34 cellular contexts compared by ENCODE assay signal in genomic region chr2:100708333-100708732, GRCh38.
"Had no signal": no experiment of that assay in that cellular context is flagged by ENCODE, and none has a peak within 500 bp of the region (broad histone marks: within the 10 kb centered on the region; RNA-seq: fewer than 3 reads in every experiment).

No MANE protein-coding gene starts in this region.

- H3K27ac ChIP-seq: adrenal gland, body of pancreas, brain microvascular endothelial cell, breast epithelium, VCaP had no signal

- H3K9me3 ChIP-seq: adrenal gland, body of pancreas, breast epithelium had no signal

- H3K27ac Mint-ChIP-seq: activated B cell treated with CpG ODN at 0.5 μM for 24 hours; activated CD4-positive, alpha-beta memory T cell treated with anti-CD3 and anti-CD28 coated beads for 36 hours; activated CD4-positive, alpha-beta T cell treated with anti-CD3 and anti-CD28 coated beads, Interleukin-2, amount 10 ng/mL, durations not matched to agents 24 days and 14 days; activated CD8-positive, alpha-beta T cell treated with anti-CD3 and anti-CD28 coated beads for 36 hours; activated naive CD4-positive, alpha-beta T cell treated with anti-CD3 and anti-CD28 coated beads, Interleukin-2, amount 10 ng/mL, durations not matched to agents 7 days and 5 days; activated naive CD8-positive, alpha-beta T cell treated with anti-CD3 and anti-CD28 coated beads for 36 hours; activated T-cell treated with anti-CD3 and anti-CD28 coated beads, Interleukin-2, amount 50 U/mL, for 72 hours; activated T-helper 1 cell treated with anti-CD3 and anti-CD28 coated beads, Interleukin-12 subunit alpha, Interleukin-12 subunit beta, Interleukin-2, Interleukin-4 antibody, amounts not matched to agents 30 ng/mL and 10 ng/mL and 1 ng/mL, durations not matched to agents 14 hours and 24 hours and 36 hours; activated T-helper 17 cell treated with anti-CD3 and anti-CD28 coated beads, Interleukin-2, amount 50 U/mL, for 72 hours; T-helper 1 cell treated with Interleukin-12 subunit alpha and Interleukin-12 subunit beta and Interleukin-4 antibody, amounts not matched to agents 30 μg/mL and 1 μg/mL, for 36 hours; T-helper 2 cell treated with Interferon-gamma antibody and Interleukin-4, amounts not matched to agents 5 μg/mL and 100 μg/mL, for 36 hours had no signal

- DNase-seq: activated B cell treated with CpG ODN at 0.5 μM for 24 hours; activated CD4-positive, alpha-beta memory T cell treated with anti-CD3 and anti-CD28 coated beads for 36 hours; activated CD4-positive, alpha-beta T cell treated with anti-CD3 and anti-CD28 coated beads for 4 hours; activated CD4-positive, alpha-beta T cell treated with anti-CD3 and anti-CD28 coated beads, Interleukin-2, amount 10 ng/mL, durations not matched to agents 24 days and 14 days; activated CD4-positive, alpha-beta T cell treated with anti-CD3 and anti-CD28 coated beads, Interleukin-2, amount 50 U/mL, for 1 hour; activated CD4-positive, alpha-beta T cell treated with anti-CD3 and anti-CD28 coated beads, Interleukin-2, amount 50 U/mL, for 4 hours; activated CD4-positive, CD25-positive, alpha-beta regulatory T cell treated with anti-CD3 and anti-CD28 coated beads, Interleukin-2, amount 50 U/mL, for 72 hours; activated CD8-positive, alpha-beta memory T cell treated with anti-CD3 and anti-CD28 coated beads, Interleukin-2, amount 50 U/mL, for 4 hours; activated CD8-positive, alpha-beta T cell treated with anti-CD3 and anti-CD28 coated beads for 36 hours; activated effector memory CD4-positive, alpha-beta T cell treated with anti-CD3 and anti-CD28 coated beads, Interleukin-2, amount 50 U/mL, for 16 hours; activated gamma-delta T cell treated with Interleukin-2 at 50 U/mL for 16 hours; activated naive CD4-positive, alpha-beta T cell; activated naive CD4-positive, alpha-beta T cell treated with anti-CD3 and anti-CD28 coated beads, Interleukin-2, amount 10 ng/mL, durations not matched to agents 7 days and 5 days; activated naive CD8-positive, alpha-beta T cell treated with anti-CD3 and anti-CD28 coated beads for 36 hours; activated T-cell treated with anti-CD3 and anti-CD28 coated beads for 4 hours; activated T-cell treated with anti-CD3 and anti-CD28 coated beads, Interleukin-2, amount 50 U/mL, for 1 hour; activated T-cell treated with anti-CD3 and anti-CD28 coated beads, Interleukin-2, amount 50 U/mL, for 4 hours; activated T-cell treated with anti-CD3 and anti-CD28 coated beads, Interleukin-2, amount 50 U/mL, for 72 hours; adrenal gland; amniotic stem cell; aorta; body of pancreas; brain microvascular endothelial cell; central memory CD4-positive, alpha-beta T cell; T-helper 1 cell; T-helper 2 cell; T-helper 9 cell had no signal

- H3K36me3 Mint-ChIP-seq: activated CD4-positive, alpha-beta memory T cell treated with anti-CD3 and anti-CD28 coated beads for 36 hours; activated naive CD4-positive, alpha-beta T cell treated with anti-CD3 and anti-CD28 coated beads, Interleukin-2, amount 10 ng/mL, durations not matched to agents 7 days and 5 days; activated naive CD4-positive, alpha-beta T cell treated with anti-CD3 and anti-CD28 coated beads, Interleukin-2, amount 50 U/mL, for 72 hours; activated naive CD8-positive, alpha-beta T cell treated with anti-CD3 and anti-CD28 coated beads for 36 hours had no signal

- H3K4me1 ChIP-seq: adrenal gland, body of pancreas, breast epithelium had no signal

- H3K4me3 ChIP-seq: adrenal gland, body of pancreas, breast epithelium had no signal

- H3K36me3 ChIP-seq: adrenal gland, brain microvascular endothelial cell, breast epithelium had no signal

- H3K9me3 Mint-ChIP-seq: activated B cell treated with CpG ODN at 0.5 μM for 24 hours; activated CD4-positive, alpha-beta memory T cell treated with anti-CD3 and anti-CD28 coated beads for 36 hours; activated CD4-positive, alpha-beta T cell treated with anti-CD3 and anti-CD28 coated beads, Interleukin-2, amount 10 ng/mL, durations not matched to agents 24 days and 14 days; activated CD8-positive, alpha-beta T cell treated with anti-CD3 and anti-CD28 coated beads for 36 hours; activated naive CD4-positive, alpha-beta T cell treated with anti-CD3 and anti-CD28 coated beads, Interleukin-2, amount 10 ng/mL, durations not matched to agents 7 days and 5 days; activated naive CD4-positive, alpha-beta T cell treated with anti-CD3 and anti-CD28 coated beads, Interleukin-2, amount 50 U/mL, for 72 hours; activated naive CD8-positive, alpha-beta T cell treated with anti-CD3 and anti-CD28 coated beads for 36 hours; activated T-cell treated with anti-CD3 and anti-CD28 coated beads, Interleukin-2, amount 50 U/mL, for 4 hours; activated T-cell treated with anti-CD3 and anti-CD28 coated beads, Interleukin-2, amount 50 U/mL, for 72 hours; activated T-helper 1 cell treated with anti-CD3 and anti-CD28 coated beads, Interleukin-12 subunit alpha, Interleukin-12 subunit beta, Interleukin-2, Interleukin-4 antibody, amounts not matched to agents 30 ng/mL and 10 ng/mL and 1 ng/mL, durations not matched to agents 14 hours and 24 hours and 36 hours; activated T-helper 17 cell treated with anti-CD3 and anti-CD28 coated beads, Interleukin-2, amount 50 U/mL, for 72 hours; T-helper 1 cell treated with Interleukin-12 subunit alpha and Interleukin-12 subunit beta and Interleukin-4 antibody, amounts not matched to agents 30 μg/mL and 1 μg/mL, for 36 hours; T-helper 2 cell treated with Interferon-gamma antibody and Interleukin-4, amounts not matched to agents 5 μg/mL and 100 μg/mL, for 36 hours had no signal

- H3K27me3 ChIP-seq: adrenal gland, body of pancreas, brain microvascular endothelial cell, breast epithelium had no signal

- H3K27me3 Mint-ChIP-seq: activated CD4-positive, alpha-beta memory T cell treated with anti-CD3 and anti-CD28 coated beads for 36 hours; activated CD4-positive, alpha-beta T cell treated with anti-CD3 and anti-CD28 coated beads, Interleukin-2, amount 10 ng/mL, durations not matched to agents 24 days and 14 days; activated CD8-positive, alpha-beta T cell treated with anti-CD3 and anti-CD28 coated beads for 36 hours; activated naive CD8-positive, alpha-beta T cell treated with anti-CD3 and anti-CD28 coated beads for 36 hours; activated T-helper 17 cell treated with anti-CD3 and anti-CD28 coated beads, Interleukin-2, amount 50 U/mL, for 72 hours had no signal

- H3K4me3 Mint-ChIP-seq: activated B cell treated with CpG ODN at 0.5 μM for 24 hours; activated CD4-positive, alpha-beta memory T cell treated with anti-CD3 and anti-CD28 coated beads for 36 hours; activated CD4-positive, alpha-beta T cell treated with anti-CD3 and anti-CD28 coated beads, Interleukin-2, amount 10 ng/mL, durations not matched to agents 24 days and 14 days; activated CD8-positive, alpha-beta T cell treated with anti-CD3 and anti-CD28 coated beads for 36 hours; activated naive CD4-positive, alpha-beta T cell treated with anti-CD3 and anti-CD28 coated beads, Interleukin-2, amount 10 ng/mL, durations not matched to agents 7 days and 5 days; activated naive CD8-positive, alpha-beta T cell treated with anti-CD3 and anti-CD28 coated beads for 36 hours; activated T-cell treated with anti-CD3 and anti-CD28 coated beads, Interleukin-2, amount 50 U/mL, for 4 hours; activated T-cell treated with anti-CD3 and anti-CD28 coated beads, Interleukin-2, amount 50 U/mL, for 72 hours; activated T-helper 1 cell treated with anti-CD3 and anti-CD28 coated beads, Interleukin-12 subunit alpha, Interleukin-12 subunit beta, Interleukin-2, Interleukin-4 antibody, amounts not matched to agents 30 ng/mL and 10 ng/mL and 1 ng/mL, durations not matched to agents 14 hours and 24 hours and 36 hours; activated T-helper 17 cell treated with anti-CD3 and anti-CD28 coated beads, Interleukin-2, amount 50 U/mL, for 72 hours; T-helper 1 cell treated with Interleukin-12 subunit alpha and Interleukin-12 subunit beta and Interleukin-4 antibody, amounts not matched to agents 30 μg/mL and 1 μg/mL, for 36 hours; T-helper 2 cell treated with Interferon-gamma antibody and Interleukin-4, amounts not matched to agents 5 μg/mL and 100 μg/mL, for 36 hours had no signal

- H3K4me1 Mint-ChIP-seq: activated B cell treated with CpG ODN at 0.5 μM for 24 hours had no signal
